18 cellular contexts compared by ENCODE assay signal in the genomic region with DNA sequence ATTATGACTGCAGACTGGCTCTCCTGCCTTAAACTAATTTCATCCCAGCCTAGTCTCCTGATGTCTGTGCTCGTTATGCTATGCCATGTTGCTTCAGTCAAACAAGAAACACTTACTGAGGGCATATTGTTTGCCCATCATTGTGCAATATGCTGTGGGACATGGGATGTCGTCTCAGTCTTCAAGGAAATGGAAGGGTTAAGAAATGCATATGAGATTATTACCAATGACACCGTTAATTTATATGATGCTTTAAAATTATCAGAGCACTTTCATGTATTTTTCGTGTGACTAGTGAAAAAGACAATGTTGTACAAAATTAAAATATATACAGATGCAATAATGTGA. TPM values are rescaled to one million over a fixed set of nuclear protein-coding genes. Genes with fewer than 3 reads are reported as not detected.
DNase-seq lines count a peak whose midpoint lies in the region; ATAC-seq, FAIRE-seq and TF ChIP-seq lines count a peak whose summit lies in the region.
"Had no signal": no experiment of that assay in that cellular context is flagged by ENCODE, and none has a peak within 500 bp of the region (broad histone marks: within the 10 kb centered on the region; RNA-seq: fewer than 3 reads in every experiment).

No MANE protein-coding gene starts in this region.

- H3K9me3 ChIP-seq in CD4-positive, alpha-beta T cell (ENCODE audit: control insufficient read depth, low read length): no peaks in the 10 kb centered on the region
- H3K9me3 ChIP-seq in naive thymus-derived CD4-positive, alpha-beta T cell (ENCODE audit: control insufficient read depth in 2 of 3, low read length in 3 of 3): no peaks in the 10 kb centered on the region
- H3K9me3 ChIP-seq: BE2C, Caco-2, HAP-1 had no signal

- peak; percentile 92 for FAIRE-seq in urothelium cell line (lab: Jason Lieb, UNC)
- FAIRE-seq: D721Med, G401.6, GM19239 had no signal

- peaks cover 0 to 3% of the 10 kb centered on the region in 2 donors for H3K4me1 ChIP-seq in naive thymus-derived CD4-positive, alpha-beta T cell (ENCODE audit: control insufficient read depth in 2 of 2, insufficient read depth in 2 of 2, low read length in 2 of 2)
- H3K4me1 ChIP-seq: BE2C, HAP-1 had no signal

- CTCF ChIA-PET in CD4-positive, alpha-beta T cell (lab: Charles Lee): no interaction called here
- CTCF ChIA-PET in naive thymus-derived CD4-positive, alpha-beta T cell (lab: Charles Lee): no interaction called here

- H3K27ac Mint-ChIP-seq in activated naive CD8-positive, alpha-beta T cell: peak overlapping the region; percentile 8
- no peak overlapping the region for H3K27ac Mint-ChIP-seq in activated naive CD8-positive, alpha-beta T cell treated with anti-CD3 and anti-CD28 coated beads, Interleukin-2, amount 50 U/mL, for 24 hours
- H3K27ac Mint-ChIP-seq in CD4-positive, alpha-beta T cell: peak overlapping the region; percentile 49
- peak overlapping the region in 6 of 9 donors; percentile 21 to 51 (median 31) for H3K27ac Mint-ChIP-seq in naive thymus-derived CD4-positive, alpha-beta T cell
- H3K27ac Mint-ChIP-seq: CD4-positive, CD25-positive, alpha-beta regulatory T cell had no signal

- peaks cover 6% of the 10 kb centered on the region for H3K36me3 Mint-ChIP-seq in activated naive CD8-positive, alpha-beta T cell
- H3K36me3 Mint-ChIP-seq in activated naive CD8-positive, alpha-beta T cell treated with anti-CD3 and anti-CD28 coated beads, Interleukin-2, amount 50 U/mL, for 24 hours (ENCODE audit: low read depth): peaks cover 8% of the 10 kb centered on the region
- peaks cover 84% of the 10 kb centered on the region for H3K36me3 Mint-ChIP-seq in CD4-positive, alpha-beta T cell (ENCODE audit: low read depth)
- H3K36me3 Mint-ChIP-seq in naive thymus-derived CD4-positive, alpha-beta T cell: peaks cover 15 to 50% (median 24%) of the 10 kb centered on the region in 5 donors

- no peak for TF ChIP-seq CTCF in CD4-positive, alpha-beta T cell (IDR thresholded peaks at IDR 0.05)

- POLR2A ChIA-PET in CD4-positive, alpha-beta T cell (lab: Charles Lee): no interaction called here
- POLR2A ChIA-PET in naive thymus-derived CD4-positive, alpha-beta T cell (lab: Charles Lee): interaction anchor here (1.7 kb wide), 1 partner anchor 10 kb away, joined by 6 read pairs; no protein-coding TSS in a partner anchor

- no peak overlapping the region for H3K27ac ChIP-seq in CD4-positive, alpha-beta T cell (ENCODE audit: low read depth, low read length)
- no peak overlapping the region for H3K27ac ChIP-seq in naive thymus-derived CD4-positive, alpha-beta T cell (ENCODE audit: low read depth, low read length)
- H3K27ac ChIP-seq: GM23248 had no signal

- H3K4me3 ChIP-seq in naive thymus-derived CD4-positive, alpha-beta T cell (ENCODE audit: low read length): no peak overlapping the region
- H3K4me3 ChIP-seq: GM23248, HAP-1 had no signal

- no peaks in the 10 kb centered on the region for H3K27me3 ChIP-seq in CD4-positive, alpha-beta T cell (ENCODE audit: control insufficient read depth, insufficient read depth, low read length)
- H3K27me3 ChIP-seq in naive thymus-derived CD4-positive, alpha-beta T cell (ENCODE audit: control insufficient read depth in 2 of 2, insufficient read depth in 2 of 2, low read length in 2 of 2): no peaks in the 10 kb centered on the region

- H3K36me3 ChIP-seq in naive thymus-derived CD4-positive, alpha-beta T cell (ENCODE audit: control insufficient read depth in 2 of 3, insufficient read depth in 3 of 3, low read length in 3 of 3): peaks cover 0 to 66% (median 8%) of the 10 kb centered on the region in 3 experiments
- H3K36me3 ChIP-seq: BE2C, HAP-1 had no signal

- no peak for DNase-seq in activated naive CD8-positive, alpha-beta T cell treated with anti-CD3 and anti-CD28 coated beads, Interleukin-2, amount 50 U/mL, for 24 hours
- DNase-seq in CD4-positive, alpha-beta T cell: no peak
- no peak for DNase-seq in naive thymus-derived CD4-positive, alpha-beta T cell
- DNase-seq in urothelium cell line (ENCODE audit: low spot score) (no peak), NOMO-1 treated with dmso at 0.1 percent for 144 hours (lab: John Stamatoyannopoulos, UW; ENCODE audit: unreplicated experiment) (no peak)
- DNase-seq: 8988T; BE2C; C1 segment of cervical spinal cord; Caco-2; CD4-positive, CD25-positive, alpha-beta regulatory T cell; GM23248 had no signal

- H3K27me3 Mint-ChIP-seq in activated naive CD8-positive, alpha-beta T cell: no peaks in the 10 kb centered on the region
- no peaks in the 10 kb centered on the region for H3K27me3 Mint-ChIP-seq in activated naive CD8-positive, alpha-beta T cell treated with anti-CD3 and anti-CD28 coated beads, Interleukin-2, amount 50 U/mL, for 24 hours
- no peaks in the 10 kb centered on the region for H3K27me3 Mint-ChIP-seq in CD4-positive, alpha-beta T cell
- H3K27me3 Mint-ChIP-seq in naive thymus-derived CD4-positive, alpha-beta T cell: no peaks in the 10 kb centered on the region
- H3K27me3 Mint-ChIP-seq: CD4-positive, CD25-positive, alpha-beta regulatory T cell; IgD-negative memory B cell had no signal

- ATAC-seq in activated naive CD8-positive, alpha-beta T cell treated with anti-CD3 and anti-CD28 coated beads, Interleukin-2, amount 50 U/mL, for 24 hours: no peak
- no peak for ATAC-seq in CD4-positive, alpha-beta T cell (ENCODE audit: poor library complexity)
- no peak for ATAC-seq in naive thymus-derived CD4-positive, alpha-beta T cell
- no peak for ATAC-seq in GM19395 (IDR thresholded peaks at IDR 0.05; ENCODE audit: unreplicated experiment)

- no peak overlapping the region for H3K4me3 Mint-ChIP-seq in activated naive CD8-positive, alpha-beta T cell
- H3K4me3 Mint-ChIP-seq in activated naive CD8-positive, alpha-beta T cell treated with anti-CD3 and anti-CD28 coated beads, Interleukin-2, amount 50 U/mL, for 24 hours: no peak overlapping the region
- H3K4me3 Mint-ChIP-seq in CD4-positive, alpha-beta T cell: no peak overlapping the region
- no peak overlapping the region for H3K4me3 Mint-ChIP-seq in naive thymus-derived CD4-positive, alpha-beta T cell
- H3K4me3 Mint-ChIP-seq: CD4-positive, CD25-positive, alpha-beta regulatory T cell; IgD-negative memory B cell had no signal

- H3K4me1 Mint-ChIP-seq in activated naive CD8-positive, alpha-beta T cell (ENCODE audit: low read depth): peaks cover 6% of the 10 kb centered on the region
- H3K4me1 Mint-ChIP-seq in activated naive CD8-positive, alpha-beta T cell treated with anti-CD3 and anti-CD28 coated beads, Interleukin-2, amount 50 U/mL, for 24 hours: peaks cover 4% of the 10 kb centered on the region
- peaks cover 18% of the 10 kb centered on the region for H3K4me1 Mint-ChIP-seq in CD4-positive, alpha-beta T cell (ENCODE audit: low read depth)
- H3K4me1 Mint-ChIP-seq in naive thymus-derived CD4-positive, alpha-beta T cell: peaks cover 0 to 27% (median 16%) of the 10 kb centered on the region in 7 donors

- no peaks in the 10 kb centered on the region for H3K9me3 Mint-ChIP-seq in activated naive CD8-positive, alpha-beta T cell (ENCODE audit: low read depth)
- no peaks in the 10 kb centered on the region for H3K9me3 Mint-ChIP-seq in activated naive CD8-positive, alpha-beta T cell treated with anti-CD3 and anti-CD28 coated beads, Interleukin-2, amount 50 U/mL, for 24 hours
- no peaks in the 10 kb centered on the region for H3K9me3 Mint-ChIP-seq in CD4-positive, alpha-beta T cell
- H3K9me3 Mint-ChIP-seq in naive thymus-derived CD4-positive, alpha-beta T cell: no peaks in the 10 kb centered on the region
- H3K9me3 Mint-ChIP-seq: CD4-positive, CD25-positive, alpha-beta regulatory T cell; IgD-negative memory B cell had no signal

- intact Hi-C loops in CD4-positive, alpha-beta T cell (cut with DNase I, micrococcal nuclease): no loop called here
- intact Hi-C loops in naive thymus-derived CD4-positive, alpha-beta T cell (cut with micrococcal nuclease): no loop called here

RNA-seq across cellular contexts. Expression of gene TTC9, which starts 30.6 kb away (rescaled TPM):
- 1 to 10 TPM; 6.8 to 7.0 TPM for total RNA-seq in CD4-positive, alpha-beta T cell
- 10 to 100 TPM; 10.1 to 35.5 (median 14.0) TPM for total RNA-seq in naive thymus-derived CD4-positive, alpha-beta T cell
- 10 to 100 TPM; 11.6 to 17.9 TPM for polyA plus RNA-seq in naive thymus-derived CD4-positive, alpha-beta T cell
- total RNA-seq: GM23248 had no signal
- polyA plus RNA-seq: GM23248 had no signal
